Comparison of ENCODE assay signal across 17 cellular contexts in the genomic region with DNA sequence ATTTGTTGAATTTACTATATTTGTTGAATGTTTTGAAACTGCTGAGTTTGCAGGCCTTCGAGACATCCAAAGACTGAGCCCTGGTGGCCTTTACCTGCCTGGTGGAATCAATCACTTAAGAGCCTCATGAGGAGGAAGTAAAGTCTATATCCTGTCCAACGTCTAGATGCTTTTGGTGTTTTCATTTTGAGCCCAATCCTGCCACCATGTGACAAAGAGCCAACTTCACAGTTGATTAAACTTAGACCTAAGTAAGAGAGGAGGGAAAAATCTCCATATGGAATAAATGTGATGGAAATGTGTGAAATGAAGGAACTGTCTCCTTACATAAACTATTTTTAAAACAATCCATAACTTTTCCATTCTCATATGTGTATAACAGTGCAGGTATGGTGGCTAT.
DNase-seq lines count a peak whose midpoint lies in the region; ATAC-seq and TF ChIP-seq lines count a peak whose summit lies in the region.
"Had no signal": no experiment of that assay in that cellular context is flagged by ENCODE, and none has a peak within 500 bp of the region (broad histone marks: within the 10 kb centered on the region; RNA-seq: fewer than 3 reads in every experiment).

No MANE protein-coding gene starts in this region.

- H3K27ac ChIP-seq in left ventricle myocardium inferior (replicated peaks) (no peak overlapping the region), heart right ventricle (no peak overlapping the region)
- H3K27ac ChIP-seq: PC-9 had no signal

- intact Hi-C loops in left ventricle myocardium inferior (cut with micrococcal nuclease) (no loop called here), heart right ventricle (cut with DNase I) (loop anchor here in 2 of 10 donors (10.0 kb wide), 1 partner anchor 219 kb away; a partner anchor contains a TSS)

- H3K9me3 ChIP-seq in left ventricle myocardium inferior (replicated peaks) (no peaks in the 10 kb centered on the region), heart right ventricle (no peaks in the 10 kb centered on the region)
- H3K9me3 ChIP-seq: HAP-1, mucosa of descending colon had no signal

- 52 to 54% methylated on average over 2 of the region's 2 CpGs for WGBS in heart right ventricle, 2 donors

- H3K27me3 ChIP-seq in left ventricle myocardium inferior (ENCODE audit: low read depth) (no peaks in the 10 kb centered on the region), heart right ventricle (no peaks in the 10 kb centered on the region)

- H3K36me3 ChIP-seq in left ventricle myocardium inferior (peaks cover 5% of the 10 kb centered on the region), heart right ventricle (peaks cover 0 to 8% (median 0%) of the 10 kb centered on the region in 9 donors)
- H3K36me3 ChIP-seq: HAP-1 had no signal

- ATAC-seq in heart right ventricle: no peak
- ATAC-seq in SK-N-SH treated with all-trans-retinoic acid at 6 μM for 48 hours: peak; percentile 73
- ATAC-seq in GM21737 (IDR thresholded peaks at IDR 0.05; ENCODE audit: unreplicated experiment): no peak
- no peak for ATAC-seq in HG03354 (IDR thresholded peaks at IDR 0.05; ENCODE audit: poor library complexity, severe bottlenecking, unreplicated experiment)
- ATAC-seq: mucosa of descending colon, T-helper 17 cell had no signal

- DNase-seq in left ventricle myocardium inferior: no peak
- no peak for DNase-seq in heart right ventricle
- DNase-seq in fibroblast of mammary gland (ENCODE audit: low read depth): peak; percentile 28
- no peak for DNase-seq in COR-L47 (lab: John Stamatoyannopoulos, UW)
- DNase-seq in COLO829 (ENCODE audit: low spot score): no peak
- DNase-seq: activated CD4-positive, alpha-beta T cell treated with anti-CD3 and anti-CD28 coated beads, Interleukin-2, amount 10 ng/mL, durations not matched to agents 7 days and 5 days; activated T-cell treated with anti-CD3 and anti-CD28 coated beads, Interleukin-2, amount 50 U/mL, for 48 hours; amniotic stem cell; mucosa of descending colon; MV-4-11; NCI-H2171; PC-9; T-helper 17 cell had no signal

- H3K4me3 ChIP-seq in left ventricle myocardium inferior (no peak overlapping the region), heart right ventricle (no peak overlapping the region), fibroblast of mammary gland (ENCODE audit: control insufficient read depth, low read depth, low read length) (no peak overlapping the region)
- H3K4me3 ChIP-seq: HAP-1, mucosa of descending colon, PC-9 had no signal

- TF ChIP-seq CTCF in left ventricle myocardium inferior (IDR thresholded peaks at IDR 0.05; ENCODE audit: borderline replicate concordance) (peak; percentile 8), heart right ventricle (IDR thresholded peaks at IDR 0.05) (peak in 1 of 9 donors; percentile 19), fibroblast of mammary gland (conservative IDR thresholded peaks at IDR 0.05; ENCODE audit: control insufficient read depth, insufficient read depth, low read depth, low read length) (no peak)

- H3K4me1 ChIP-seq in left ventricle myocardium inferior (no peaks in the 10 kb centered on the region), heart right ventricle (no peaks in the 10 kb centered on the region)
- H3K4me1 ChIP-seq: HAP-1 had no signal

TF ChIP-seq in SK-N-SH treated with all-trans-retinoic acid at 6 μM for 48 hours, 23 proteins besides CTCF, POLR2A, EP300 and RAD21:
- TF ChIP-seq ARNTL (CRISPR knock-in tag; IDR thresholded peaks at IDR 0.05; ENCODE audit: borderline replicate concordance, low read depth) (no peak), ZFP3 (CRISPR knock-in tag; IDR thresholded peaks at IDR 0.05) (no peak), ZNF8 (CRISPR knock-in tag; IDR thresholded peaks at IDR 0.05) (no peak), RARB (CRISPR knock-in tag; IDR thresholded peaks at IDR 0.05) (no peak), OSR1 (CRISPR knock-in tag; IDR thresholded peaks at IDR 0.05) (no peak), ZNF565 (CRISPR knock-in tag; conservative IDR thresholded peaks at IDR 0.05; ENCODE audit: low read depth) (no peak), ZNF70 (CRISPR knock-in tag; IDR thresholded peaks at IDR 0.05) (no peak), ISL1 (CRISPR knock-in tag; IDR thresholded peaks at IDR 0.05) (no peak), PPARA (CRISPR knock-in tag; IDR thresholded peaks at IDR 0.05; ENCODE audit: borderline replicate concordance) (no peak), TOX (CRISPR knock-in tag; IDR thresholded peaks at IDR 0.05; ENCODE audit: borderline replicate concordance) (no peak), CSDC2 (CRISPR knock-in tag; IDR thresholded peaks at IDR 0.05) (no peak), SNAI2 (CRISPR knock-in tag; IDR thresholded peaks at IDR 0.05) (no peak)
- TF ChIP-seq, protein P1, sequence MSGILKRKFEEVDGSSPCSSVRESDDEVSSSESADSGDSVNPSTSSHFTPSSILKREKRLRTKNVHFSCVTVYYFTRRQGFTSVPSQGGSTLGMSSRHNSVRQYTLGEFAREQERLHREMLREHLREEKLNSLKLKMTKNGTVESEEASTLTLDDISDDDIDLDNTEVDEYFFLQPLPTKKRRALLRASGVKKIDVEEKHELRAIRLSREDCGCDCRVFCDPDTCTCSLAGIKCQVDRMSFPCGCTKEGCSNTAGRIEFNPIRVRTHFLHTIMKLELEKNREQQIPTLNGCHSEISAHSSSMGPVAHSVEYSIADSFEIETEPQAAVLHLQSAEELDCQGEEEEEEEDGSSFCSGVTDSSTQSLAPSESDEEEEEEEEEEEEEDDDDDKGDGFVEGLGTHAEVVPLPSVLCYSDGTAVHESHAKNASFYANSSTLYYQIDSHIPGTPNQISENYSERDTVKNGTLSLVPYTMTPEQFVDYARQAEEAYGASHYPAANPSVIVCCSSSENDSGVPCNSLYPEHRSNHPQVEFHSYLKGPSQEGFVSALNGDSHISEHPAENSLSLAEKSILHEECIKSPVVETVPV (CRISPR knock-in tag; IDR thresholded peaks at IDR 0.05): no peak
- TF ChIP-seq, protein P2, sequence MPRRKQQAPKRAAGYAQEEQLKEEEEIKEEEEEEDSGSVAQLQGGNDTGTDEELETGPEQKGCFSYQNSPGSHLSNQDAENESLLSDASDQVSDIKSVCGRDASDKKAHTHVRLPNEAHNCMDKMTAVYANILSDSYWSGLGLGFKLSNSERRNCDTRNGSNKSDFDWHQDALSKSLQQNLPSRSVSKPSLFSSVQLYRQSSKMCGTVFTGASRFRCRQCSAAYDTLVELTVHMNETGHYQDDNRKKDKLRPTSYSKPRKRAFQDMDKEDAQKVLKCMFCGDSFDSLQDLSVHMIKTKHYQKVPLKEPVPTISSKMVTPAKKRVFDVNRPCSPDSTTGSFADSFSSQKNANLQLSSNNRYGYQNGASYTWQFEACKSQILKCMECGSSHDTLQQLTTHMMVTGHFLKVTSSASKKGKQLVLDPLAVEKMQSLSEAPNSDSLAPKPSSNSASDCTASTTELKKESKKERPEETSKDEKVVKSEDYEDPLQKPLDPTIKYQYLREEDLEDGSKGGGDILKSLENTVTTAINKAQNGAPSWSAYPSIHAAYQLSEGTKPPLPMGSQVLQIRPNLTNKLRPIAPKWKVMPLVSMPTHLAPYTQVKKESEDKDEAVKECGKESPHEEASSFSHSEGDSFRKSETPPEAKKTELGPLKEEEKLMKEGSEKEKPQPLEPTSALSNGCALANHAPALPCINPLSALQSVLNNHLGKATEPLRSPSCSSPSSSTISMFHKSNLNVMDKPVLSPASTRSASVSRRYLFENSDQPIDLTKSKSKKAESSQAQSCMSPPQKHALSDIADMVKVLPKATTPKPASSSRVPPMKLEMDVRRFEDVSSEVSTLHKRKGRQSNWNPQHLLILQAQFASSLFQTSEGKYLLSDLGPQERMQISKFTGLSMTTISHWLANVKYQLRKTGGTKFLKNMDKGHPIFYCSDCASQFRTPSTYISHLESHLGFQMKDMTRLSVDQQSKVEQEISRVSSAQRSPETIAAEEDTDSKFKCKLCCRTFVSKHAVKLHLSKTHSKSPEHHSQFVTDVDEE (CRISPR knock-in tag; IDR thresholded peaks at IDR 0.05): no peak
TF ChIP-seq in SK-N-SH treated with all-trans-retinoic acid at 6 μM for 48 hours: peak in this region for 0.
